Comparison of ENCODE assay signal across 1 cellular context in the genomic region with DNA sequence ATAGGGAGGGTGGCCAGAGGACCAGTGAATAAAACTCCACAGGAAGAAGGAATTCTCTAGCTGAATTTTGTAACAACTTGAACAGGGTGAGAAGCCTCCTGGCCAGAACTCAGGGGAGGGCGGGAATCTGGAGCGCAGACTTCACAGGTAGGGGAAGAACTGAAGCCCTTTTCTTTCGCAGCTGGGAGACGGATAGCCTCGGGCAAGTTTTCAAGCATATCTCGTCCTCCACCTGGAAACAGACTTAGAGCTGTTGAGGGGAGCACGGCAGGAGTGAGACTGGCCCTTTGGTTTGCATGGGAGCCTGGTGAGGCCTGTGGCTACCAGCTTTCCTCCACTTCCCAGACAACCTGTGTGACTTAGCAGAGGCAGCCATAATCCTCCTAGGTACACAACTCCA.
TF ChIP-seq lines count a peak whose summit lies in the region.

No MANE protein-coding gene starts in this region.

TF ChIP-seq in HCT116, 20 proteins besides CTCF, POLR2A, EP300 and RAD21 (continued from another document):
- TF ChIP-seq, protein P1, sequence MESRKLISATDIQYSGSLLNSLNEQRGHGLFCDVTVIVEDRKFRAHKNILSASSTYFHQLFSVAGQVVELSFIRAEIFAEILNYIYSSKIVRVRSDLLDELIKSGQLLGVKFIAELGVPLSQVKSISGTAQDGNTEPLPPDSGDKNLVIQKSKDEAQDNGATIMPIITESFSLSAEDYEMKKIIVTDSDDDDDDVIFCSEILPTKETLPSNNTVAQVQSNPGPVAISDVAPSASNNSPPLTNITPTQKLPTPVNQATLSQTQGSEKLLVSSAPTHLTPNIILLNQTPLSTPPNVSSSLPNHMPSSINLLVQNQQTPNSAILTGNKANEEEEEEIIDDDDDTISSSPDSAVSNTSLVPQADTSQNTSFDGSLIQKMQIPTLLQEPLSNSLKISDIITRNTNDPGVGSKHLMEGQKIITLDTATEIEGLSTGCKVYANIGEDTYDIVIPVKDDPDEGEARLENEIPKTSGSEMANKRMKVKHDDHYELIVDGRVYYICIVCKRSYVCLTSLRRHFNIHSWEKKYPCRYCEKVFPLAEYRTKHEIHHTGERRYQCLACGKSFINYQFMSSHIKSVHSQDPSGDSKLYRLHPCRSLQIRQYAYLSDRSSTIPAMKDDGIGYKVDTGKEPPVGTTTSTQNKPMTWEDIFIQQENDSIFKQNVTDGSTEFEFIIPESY (IDR thresholded peaks at IDR 0.05; ENCODE audit: extremely low read depth, insufficient replicate concordance, low read length) = no peak
- TF ChIP-seq ZNF274 (IDR thresholded peaks at IDR 0.05; ENCODE audit: low read depth, low read length) = no peak
- TF ChIP-seq, protein P2, sequence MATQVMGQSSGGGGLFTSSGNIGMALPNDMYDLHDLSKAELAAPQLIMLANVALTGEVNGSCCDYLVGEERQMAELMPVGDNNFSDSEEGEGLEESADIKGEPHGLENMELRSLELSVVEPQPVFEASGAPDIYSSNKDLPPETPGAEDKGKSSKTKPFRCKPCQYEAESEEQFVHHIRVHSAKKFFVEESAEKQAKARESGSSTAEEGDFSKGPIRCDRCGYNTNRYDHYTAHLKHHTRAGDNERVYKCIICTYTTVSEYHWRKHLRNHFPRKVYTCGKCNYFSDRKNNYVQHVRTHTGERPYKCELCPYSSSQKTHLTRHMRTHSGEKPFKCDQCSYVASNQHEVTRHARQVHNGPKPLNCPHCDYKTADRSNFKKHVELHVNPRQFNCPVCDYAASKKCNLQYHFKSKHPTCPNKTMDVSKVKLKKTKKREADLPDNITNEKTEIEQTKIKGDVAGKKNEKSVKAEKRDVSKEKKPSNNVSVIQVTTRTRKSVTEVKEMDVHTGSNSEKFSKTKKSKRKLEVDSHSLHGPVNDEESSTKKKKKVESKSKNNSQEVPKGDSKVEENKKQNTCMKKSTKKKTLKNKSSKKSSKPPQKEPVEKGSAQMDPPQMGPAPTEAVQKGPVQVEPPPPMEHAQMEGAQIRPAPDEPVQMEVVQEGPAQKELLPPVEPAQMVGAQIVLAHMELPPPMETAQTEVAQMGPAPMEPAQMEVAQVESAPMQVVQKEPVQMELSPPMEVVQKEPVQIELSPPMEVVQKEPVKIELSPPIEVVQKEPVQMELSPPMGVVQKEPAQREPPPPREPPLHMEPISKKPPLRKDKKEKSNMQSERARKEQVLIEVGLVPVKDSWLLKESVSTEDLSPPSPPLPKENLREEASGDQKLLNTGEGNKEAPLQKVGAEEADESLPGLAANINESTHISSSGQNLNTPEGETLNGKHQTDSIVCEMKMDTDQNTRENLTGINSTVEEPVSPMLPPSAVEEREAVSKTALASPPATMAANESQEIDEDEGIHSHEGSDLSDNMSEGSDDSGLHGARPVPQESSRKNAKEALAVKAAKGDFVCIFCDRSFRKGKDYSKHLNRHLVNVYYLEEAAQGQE (IDR thresholded peaks at IDR 0.05; ENCODE audit: low read depth) = no peak
- TF ChIP-seq TCF7L2 (IDR thresholded peaks at IDR 0.05; ENCODE audit: borderline replicate concordance, extremely low read depth, insufficient read depth, insufficient read length) = no peak
- TF ChIP-seq EZH2 (IDR thresholded peaks at IDR 0.05) = no peak
- TF ChIP-seq CBX3 (IDR thresholded peaks at IDR 0.05; ENCODE audit: low read depth) = no peak
- TF ChIP-seq, protein P3, sequence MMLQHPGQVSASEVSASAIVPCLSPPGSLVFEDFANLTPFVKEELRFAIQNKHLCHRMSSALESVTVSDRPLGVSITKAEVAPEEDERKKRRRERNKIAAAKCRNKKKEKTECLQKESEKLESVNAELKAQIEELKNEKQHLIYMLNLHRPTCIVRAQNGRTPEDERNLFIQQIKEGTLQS (IDR thresholded peaks at IDR 0.05) = no peak
- no peak for TF ChIP-seq POLR2AphosphoS5 (IDR thresholded peaks at IDR 0.05; ENCODE audit: low read depth, low read length)
- no peak for TF ChIP-seq ELF1 (IDR thresholded peaks at IDR 0.05; ENCODE audit: borderline replicate concordance, low read depth)
- TF ChIP-seq SP1 (IDR thresholded peaks at IDR 0.05; ENCODE audit: low read depth) = no peak
- TF ChIP-seq ZFX (IDR thresholded peaks at IDR 0.05) = no peak
